Comparison of ENCODE assay signal across 8 cellular contexts in the genomic region with DNA sequence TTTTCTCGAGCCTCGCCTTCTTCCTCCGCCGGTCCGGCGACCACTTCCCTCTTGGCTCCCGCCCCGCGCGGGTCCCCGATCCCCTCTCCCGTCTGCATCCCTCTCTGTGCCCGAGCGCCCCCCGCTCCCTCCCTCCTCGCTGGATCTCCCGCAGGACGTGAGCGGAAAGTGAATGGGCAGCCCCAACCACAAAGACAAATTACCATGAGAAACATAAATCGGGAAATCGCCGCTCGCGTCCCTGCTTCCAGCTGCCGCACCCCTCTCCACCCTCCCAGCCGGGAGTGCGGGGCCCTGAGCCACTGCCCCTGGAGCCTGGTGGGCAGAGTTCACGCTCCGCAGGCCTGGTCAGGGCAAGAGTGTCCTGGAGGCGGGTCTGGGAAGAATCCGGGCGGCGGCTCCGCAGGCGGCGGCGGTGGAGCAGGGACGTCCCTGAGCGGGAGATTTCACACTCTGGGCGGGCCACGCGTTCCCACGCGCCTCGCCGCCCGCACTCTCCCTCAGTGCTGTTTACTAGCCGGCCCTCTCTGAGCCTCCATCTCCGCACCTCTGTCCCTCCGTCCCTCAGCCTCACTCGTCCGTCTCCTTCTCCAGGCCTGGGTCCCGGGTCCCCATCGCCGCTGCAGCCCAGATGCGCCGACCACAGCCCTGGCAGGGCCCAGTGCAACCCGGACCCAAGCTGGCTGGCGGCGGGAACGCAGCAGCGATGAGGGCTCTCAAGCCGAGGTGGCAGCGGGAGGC. TPM values are rescaled to one million over a fixed set of nuclear protein-coding genes. Genes with fewer than 3 reads are reported as not detected.
A peak's percentile ranks its signal among the peaks of the same experiment; 100 is the strongest.
DNase-seq lines count a peak whose midpoint lies in the region; ATAC-seq and TF ChIP-seq lines count a peak whose summit lies in the region.

No MANE protein-coding gene starts in this region.

- H3K4me3 Mint-ChIP-seq in CD4-positive, alpha-beta memory T cell = peak overlapping the region; percentile 63 to 85 (median 73)
- H3K4me3 Mint-ChIP-seq in brain = peak overlapping the region; percentile 84 to 94 (median 92)
- peak overlapping the region; percentile 69 to 76 for H3K4me3 Mint-ChIP-seq in stimulated activated naive CD8-positive, alpha-beta T cell treated with anti-CD3 and anti-CD28 coated beads, Interleukin-15, amount 100 ng/mL, for 72 hours

- no peak overlapping the region for H3K27ac Mint-ChIP-seq in CD4-positive, alpha-beta memory T cell
- peak overlapping the region; percentile 72 to 94 (median 91) for H3K27ac Mint-ChIP-seq in brain
- no peak overlapping the region for H3K27ac Mint-ChIP-seq in stimulated activated naive CD8-positive, alpha-beta T cell treated with anti-CD3 and anti-CD28 coated beads, Interleukin-15, amount 100 ng/mL, for 72 hours

- H3K36me3 ChIP-seq in CD4-positive, alpha-beta memory T cell (ENCODE audit: insufficient read depth, low read length) = no peaks in the 10 kb centered on the region

- peaks cover 19% of the 10 kb centered on the region for H3K4me1 ChIP-seq in CD4-positive, alpha-beta memory T cell (ENCODE audit: insufficient read depth, low read length)

- H3K4me1 Mint-ChIP-seq in CD4-positive, alpha-beta memory T cell = peaks cover 9 to 22% (median 16%) of the 10 kb centered on the region in 4 donors
- peaks cover 42% of the 10 kb centered on the region for H3K4me1 Mint-ChIP-seq in brain
- peaks cover 24% of the 10 kb centered on the region for H3K4me1 Mint-ChIP-seq in stimulated activated naive CD8-positive, alpha-beta T cell treated with anti-CD3 and anti-CD28 coated beads, Interleukin-15, amount 100 ng/mL, for 72 hours

- peaks cover 43 to 63% of the 10 kb centered on the region in 2 donors for H3K27me3 Mint-ChIP-seq in CD4-positive, alpha-beta memory T cell
- peaks cover 7% of the 10 kb centered on the region for H3K27me3 Mint-ChIP-seq in brain
- H3K27me3 Mint-ChIP-seq in stimulated activated naive CD8-positive, alpha-beta T cell treated with anti-CD3 and anti-CD28 coated beads, Interleukin-15, amount 100 ng/mL, for 72 hours = peaks cover 79% of the 10 kb centered on the region

- DNase-seq in CD4-positive, alpha-beta memory T cell = peak in 4 of 5 donors; percentile 6 to 11 (median 9)
- DNase-seq in LNCaP clone FGC (ENCODE audit: low read depth) (no peak), left colon (peak in 1 of 2 donors; percentile 41), NCI-H2196 treated with DMSO at 0.1 percent for 48 hours (lab: John Stamatoyannopoulos, UW; ENCODE audit: unreplicated experiment) (no peak)
- peak; percentile 16 to 30 for DNase-seq in stimulated activated naive CD8-positive, alpha-beta T cell treated with anti-CD3 and anti-CD28 coated beads, Interleukin-15, amount 100 ng/mL, for 72 hours

- H3K9me3 Mint-ChIP-seq in CD4-positive, alpha-beta memory T cell = peaks cover 0 to 2% (median 0%) of the 10 kb centered on the region in 8 donors
- peaks cover 0 to 6% (median 0%) of the 10 kb centered on the region in 5 experiments for H3K9me3 Mint-ChIP-seq in brain
- H3K9me3 Mint-ChIP-seq in stimulated activated naive CD8-positive, alpha-beta T cell treated with anti-CD3 and anti-CD28 coated beads, Interleukin-15, amount 100 ng/mL, for 72 hours = no peaks in the 10 kb centered on the region

- no peak overlapping the region for H3K27ac ChIP-seq in CD4-positive, alpha-beta memory T cell (ENCODE audit: low read depth, low read length)

- TF ChIP-seq CTCF in LNCaP clone FGC (IDR thresholded peaks at IDR 0.05; ENCODE audit: control insufficient read depth, extremely low read depth, insufficient read depth) = no peak
- no peak for TF ChIP-seq CTCF in brain (conservative IDR thresholded peaks at IDR 0.05)

- ATAC-seq in left colon (peak; percentile 73), GM21381 (IDR thresholded peaks at IDR 0.05; ENCODE audit: unreplicated experiment) (no peak), HG03159 (IDR thresholded peaks at IDR 0.05; ENCODE audit: unreplicated experiment) (no peak)
- ATAC-seq in stimulated activated naive CD8-positive, alpha-beta T cell treated with anti-CD3 and anti-CD28 coated beads, Interleukin-15, amount 100 ng/mL, for 72 hours = peak; percentile 34

- no peaks in the 10 kb centered on the region for H3K9me3 ChIP-seq in CD4-positive, alpha-beta memory T cell (ENCODE audit: control insufficient read depth in 1 of 2, low read length in 2 of 2)

- POLR2A ChIA-PET in CD4-positive, alpha-beta memory T cell (lab: Charles Lee; ENCODE audit: partially characterized antibody) = no interaction called here

- CTCF ChIA-PET in CD4-positive, alpha-beta memory T cell (lab: Charles Lee; ENCODE audit: partially characterized antibody) = interaction anchor here (0.6 to 4.5 kb wide), 10 partner anchors 7 to 1480 kb away, joined by 3 to 32 read pairs (median 4); a partner anchor contains a TSS

- intact Hi-C loops in CD4-positive, alpha-beta memory T cell (cut with micrococcal nuclease) = no loop called here
- intact Hi-C loops in left colon (cut with DNase I, micrococcal nuclease) = loop anchor here in 1 of 2 donors (10.0 kb wide), 1 partner anchor 82 kb away; no protein-coding TSS in a partner anchor

- no peaks in the 10 kb centered on the region for H3K36me3 Mint-ChIP-seq in CD4-positive, alpha-beta memory T cell
- peaks cover 25% of the 10 kb centered on the region for H3K36me3 Mint-ChIP-seq in brain

- peaks cover 48% of the 10 kb centered on the region for H3K27me3 ChIP-seq in CD4-positive, alpha-beta memory T cell (ENCODE audit: insufficient read depth, low read length)

- H3K4me3 ChIP-seq in CD4-positive, alpha-beta memory T cell (ENCODE audit: low read length in 2 of 2) = peak overlapping the region in 1 of 2 donors; percentile 41
- peak overlapping the region; percentile 45 for H3K4me3 ChIP-seq in LNCaP clone FGC (ENCODE audit: low read depth, low read length)

RNA-seq across cellular contexts. Expression of a gene that starts 0.8 kb away (rescaled TPM):
- total RNA-seq in CD4-positive, alpha-beta memory T cell = not detected
- polyA plus RNA-seq in CD4-positive, alpha-beta memory T cell = not detected
- 4.5 TPM for polyA plus RNA-seq in brain (ENCODE audit: insufficient read depth, low read depth, low replicate concordance)
- under 1 TPM; 0.15 to 0.59 TPM for total RNA-seq in left colon

RNA-seq across cellular contexts. Expression of a gene that starts 40.1 kb away (rescaled TPM):
- 1 to 10 TPM; 6.3 to 7.0 TPM for total RNA-seq in CD4-positive, alpha-beta memory T cell
- polyA plus RNA-seq in CD4-positive, alpha-beta memory T cell = 1 to 10 TPM; 3.0 to 5.0 TPM
- polyA plus RNA-seq in brain (ENCODE audit: insufficient read depth, low read depth, low replicate concordance) = 12.3 TPM
- 10 to 100 TPM; 34.7 to 37.7 TPM for total RNA-seq in left colon

Comparison
In these comparisons a context has a peak if more than half of its experiments do, and no peak if none do; other contexts are left out.
1. DNase-seq: peak in CD4-positive, alpha-beta memory T cell (4 of 5) and stimulated activated naive CD8-positive, alpha-beta T cell treated with anti-CD3 and anti-CD28 coated beads, Interleukin-15, amount 100 ng/mL, for 72 hours (2 of 2); none in LNCaP clone FGC (single experiment) and NCI-H2196 treated with DMSO at 0.1 percent for 48 hours (single experiment).
2. H3K27ac Mint-ChIP-seq: peak in brain (5 of 5); none in CD4-positive, alpha-beta memory T cell (0 of 7) and stimulated activated naive CD8-positive, alpha-beta T cell treated with anti-CD3 and anti-CD28 coated beads, Interleukin-15, amount 100 ng/mL, for 72 hours (0 of 2).
3. ATAC-seq: peak in left colon (single experiment) and stimulated activated naive CD8-positive, alpha-beta T cell treated with anti-CD3 and anti-CD28 coated beads, Interleukin-15, amount 100 ng/mL, for 72 hours (single experiment); none in GM21381 (single experiment) and HG03159 (single experiment).
4. RNA of a gene that starts 40.1 kb away (total RNA-seq): 34.7 to 37.7 TPM in left colon; 6.3 to 7.0 TPM in CD4-positive, alpha-beta memory T cell; every median in the first group is over 4 times any median in the second.
5. Peak in every context shown above with its lines, with median percentiles within 50 percentile points of each other: H3K4me3 Mint-ChIP-seq.